ENCODE assay signal across 10 cellular contexts in genomic region chr9:2559212-2560152, GRCh38.
A peak's percentile ranks its signal among the peaks of the same experiment; 100 is the strongest.
DNase-seq lines count a peak whose midpoint lies in the region; ATAC-seq, FAIRE-seq and TF ChIP-seq lines count a peak whose summit lies in the region.
"Had no signal": no experiment of that assay in that cellular context is flagged by ENCODE, and none has a peak within 500 bp of the region (broad histone marks: within the 10 kb centered on the region; RNA-seq: fewer than 3 reads in every experiment).

No MANE protein-coding gene starts in this region.

- H3K27ac ChIP-seq in cingulate gyrus (ENCODE audit: low read depth, low read length) (peak overlapping the region; percentile 5), lower lobe of right lung (peak overlapping the region; percentile 43)
- H3K27ac ChIP-seq: 22Rv1 had no signal

- DNase-seq in DMS53 (lab: John Stamatoyannopoulos, UW), result peak; percentile 0
- DNase-seq in DMS53 treated with DMSO at 0.1 percent for 48 hours (lab: John Stamatoyannopoulos, UW; ENCODE audit: unreplicated experiment), result no peak
- peak; percentile 46 for DNase-seq in lower lobe of right lung
- peak; percentile 70 for DNase-seq in urothelium cell line (ENCODE audit: low spot score)
- no peak for DNase-seq in MV-4-11 (lab: John Stamatoyannopoulos, UW)
- no peak for DNase-seq in activated naive CD4-positive, alpha-beta T cell treated with anti-CD3 and anti-CD28 coated beads, Interleukin-2, amount 50 U/mL, for 72 hours (ENCODE audit: low spot score in 2 of 2)
- no peak for DNase-seq in activated naive CD4-positive, alpha-beta T cell (lab: John Stamatoyannopoulos, UW)
- DNase-seq: activated CD4-positive, alpha-beta T cell treated with anti-CD3 and anti-CD28 coated beads for 1 hour had no signal

- intact Hi-C loops in lower lobe of right lung (cut with DNase I), result no loop called here

- TF ChIP-seq CTCF in lower lobe of right lung (IDR thresholded peaks at IDR 0.05), result no peak

- peaks cover 10% of the 10 kb centered on the region for H3K4me1 ChIP-seq in lower lobe of right lung

- H3K27me3 ChIP-seq in lower lobe of right lung (ENCODE audit: low read depth), result no peaks in the 10 kb centered on the region

- no peak overlapping the region for H3K4me3 ChIP-seq in lower lobe of right lung

- no peaks in the 10 kb centered on the region for H3K36me3 ChIP-seq in lower lobe of right lung

- peaks cover 0 to 16% of the 10 kb centered on the region in 2 donors for H3K36me3 Mint-ChIP-seq in activated naive CD4-positive, alpha-beta T cell treated with anti-CD3 and anti-CD28 coated beads, Interleukin-2, amount 50 U/mL, for 72 hours

- H3K27ac Mint-ChIP-seq in activated naive CD4-positive, alpha-beta T cell treated with anti-CD3 and anti-CD28 coated beads, Interleukin-2, amount 50 U/mL, for 72 hours, result no peak overlapping the region

- peaks cover 13 to 23% of the 10 kb centered on the region in 2 donors for H3K9me3 Mint-ChIP-seq in activated naive CD4-positive, alpha-beta T cell treated with anti-CD3 and anti-CD28 coated beads, Interleukin-2, amount 50 U/mL, for 72 hours

- peaks cover 6% of the 10 kb centered on the region for H3K9me3 ChIP-seq in lower lobe of right lung

- FAIRE-seq in urothelium cell line (lab: Jason Lieb, UNC), result peak; percentile 77

- ATAC-seq in lower lobe of right lung, result peak; percentile 79 to 83
- ATAC-seq in activated naive CD4-positive, alpha-beta T cell treated with anti-CD3 and anti-CD28 coated beads, Interleukin-2, amount 50 U/mL, for 72 hours, result no peak

Comparison
In these comparisons a context has a peak if more than half of its experiments do, and no peak if none do; other contexts are left out.
1. DNase-seq: peak in DMS53 (single experiment), lower lobe of right lung (single experiment) and urothelium cell line (single experiment); none in DMS53 treated with DMSO at 0.1 percent for 48 hours (single experiment), MV-4-11 (single experiment), activated naive CD4-positive, alpha-beta T cell treated with anti-CD3 and anti-CD28 coated beads, Interleukin-2, amount 50 U/mL, for 72 hours (0 of 2) and activated naive CD4-positive, alpha-beta T cell (0 of 4).
2. ATAC-seq: peak in lower lobe of right lung (2 of 2); none in activated naive CD4-positive, alpha-beta T cell treated with anti-CD3 and anti-CD28 coated beads, Interleukin-2, amount 50 U/mL, for 72 hours (0 of 2).